In genomic region chr17:57946798-57947358, GRCh38 we compare ENCODE assay signal across 8 cellular contexts. TPM values are rescaled to one million over a fixed set of nuclear protein-coding genes. Genes with fewer than 3 reads are reported as not detected.
A peak's percentile ranks its signal among the peaks of the same experiment; 100 is the strongest.
DNase-seq lines count a peak whose midpoint lies in the region; ATAC-seq and TF ChIP-seq lines count a peak whose summit lies in the region.

No MANE protein-coding gene starts in this region.

- no peaks in the 10 kb centered on the region for H3K36me3 ChIP-seq in prostate gland

- no peaks in the 10 kb centered on the region for H3K9me3 Mint-ChIP-seq in activated T-helper 2 cell treated with anti-CD3 and anti-CD28 coated beads, Interferon-gamma antibody, Interleukin-2, Interleukin-4, amounts not matched to agents 10 μg/mL and 5 μg/mL and 100 μg/mL, durations not matched to agents 14 hours and 24 hours and 36 hours

- ATAC-seq in GM18873 (IDR thresholded peaks at IDR 0.05; ENCODE audit: low FRiP score, unreplicated experiment) = peak; percentile 88
- ATAC-seq in HG03060 (IDR thresholded peaks at IDR 0.05; ENCODE audit: low read depth, unreplicated experiment) = peak; percentile 82
- ATAC-seq in Right ventricle myocardium inferior = peak; percentile 63

- H3K4me1 ChIP-seq in prostate gland (replicated peaks) = peaks cover 15% of the 10 kb centered on the region

- H3K9me3 ChIP-seq in prostate gland = no peaks in the 10 kb centered on the region

- no peaks in the 10 kb centered on the region for H3K36me3 Mint-ChIP-seq in activated T-helper 2 cell treated with anti-CD3 and anti-CD28 coated beads, Interferon-gamma antibody, Interleukin-2, Interleukin-4, amounts not matched to agents 10 μg/mL and 5 μg/mL and 100 μg/mL, durations not matched to agents 14 hours and 24 hours and 36 hours (ENCODE audit: low read depth)

- no peak for TF ChIP-seq POLR2A in prostate gland (IDR thresholded peaks at IDR 0.05)

- no peaks in the 10 kb centered on the region for H3K27me3 ChIP-seq in prostate gland (replicated peaks; ENCODE audit: insufficient read depth)

- H3K27me3 Mint-ChIP-seq in activated T-helper 2 cell treated with anti-CD3 and anti-CD28 coated beads, Interferon-gamma antibody, Interleukin-2, Interleukin-4, amounts not matched to agents 10 μg/mL and 5 μg/mL and 100 μg/mL, durations not matched to agents 14 hours and 24 hours and 36 hours (ENCODE audit: low read depth) = peaks cover 33% of the 10 kb centered on the region

- intact Hi-C loops in activated T-helper 2 cell treated with anti-CD3 and anti-CD28 coated beads, Interferon-gamma antibody, Interleukin-2, Interleukin-4, amounts not matched to agents 10 μg/mL and 5 μg/mL and 100 μg/mL, durations not matched to agents 14 hours and 24 hours and 36 hours (cut with micrococcal nuclease) = loop anchor here (5.0 to 10.0 kb wide), 2 partner anchors 48 to 55 kb away; no protein-coding TSS in a partner anchor
- intact Hi-C loops in Right ventricle myocardium inferior (cut with DNase I) (no loop called here), prostate gland (cut with DNase I) (loop anchor here (2.0 kb wide), 1 partner anchor 40 kb away; no protein-coding TSS in a partner anchor)

- H3K4me3 Mint-ChIP-seq in activated T-helper 2 cell treated with anti-CD3 and anti-CD28 coated beads, Interferon-gamma antibody, Interleukin-2, Interleukin-4, amounts not matched to agents 10 μg/mL and 5 μg/mL and 100 μg/mL, durations not matched to agents 14 hours and 24 hours and 36 hours (ENCODE audit: low read depth) = peak overlapping the region; percentile 31

- no peak for TF ChIP-seq CTCF in C4-2B (conservative IDR thresholded peaks at IDR 0.05)
- no peak for TF ChIP-seq CTCF in prostate gland (IDR thresholded peaks at IDR 0.05)

- H3K27ac Mint-ChIP-seq in activated T-helper 2 cell treated with anti-CD3 and anti-CD28 coated beads, Interferon-gamma antibody, Interleukin-2, Interleukin-4, amounts not matched to agents 10 μg/mL and 5 μg/mL and 100 μg/mL, durations not matched to agents 14 hours and 24 hours and 36 hours = no peak overlapping the region

- peak overlapping the region; percentile 20 to 33 for H3K4me3 ChIP-seq in prostate gland

- H3K4me1 Mint-ChIP-seq in activated T-helper 2 cell treated with anti-CD3 and anti-CD28 coated beads, Interferon-gamma antibody, Interleukin-2, Interleukin-4, amounts not matched to agents 10 μg/mL and 5 μg/mL and 100 μg/mL, durations not matched to agents 14 hours and 24 hours and 36 hours (ENCODE audit: low read depth) = peaks cover 30% of the 10 kb centered on the region

- DNase-seq in NCI-H510A (lab: John Stamatoyannopoulos, UW) = peak; percentile 84
- peak; percentile 39 for DNase-seq in activated T-helper 2 cell treated with anti-CD3 and anti-CD28 coated beads, Interferon-gamma antibody, Interleukin-2, Interleukin-4, amounts not matched to agents 10 μg/mL and 5 μg/mL and 100 μg/mL, durations not matched to agents 14 hours and 24 hours and 36 hours (ENCODE audit: low spot score)
- DNase-seq in Right ventricle myocardium inferior (ENCODE audit: missing footprints) = no peak
- peak; percentile 52 for DNase-seq in prostate gland (ENCODE audit: low spot score)
- no peak for DNase-seq in GOT3 (lab: John Stamatoyannopoulos, UW)

- H3K27ac ChIP-seq in C4-2B (peak overlapping the region; percentile 34), prostate gland (peak overlapping the region; percentile 85 to 87)

- 2% methylated on average over 10 of the region's 10 CpGs for WGBS in prostate gland

RNA-seq across cellular contexts. Expression of gene CUEDC1, which starts 8.3 kb away (rescaled TPM):
- 0.30 and 0.34 TPM in 2 replicates for total RNA-seq in activated T-helper 2 cell treated with anti-CD3 and anti-CD28 coated beads, Interferon-gamma antibody, Interleukin-2, Interleukin-4, amounts not matched to agents 10 μg/mL and 5 μg/mL and 100 μg/mL, durations not matched to agents 14 hours and 24 hours and 36 hours
- total RNA-seq in Right ventricle myocardium inferior = 49.1 TPM
- 10 to 100 TPM; 33.0 to 44.9 TPM for total RNA-seq in prostate gland

RNA-seq across cellular contexts. Expression of gene VEZF1, which starts 41.2 kb away (rescaled TPM):
- total RNA-seq in activated T-helper 2 cell treated with anti-CD3 and anti-CD28 coated beads, Interferon-gamma antibody, Interleukin-2, Interleukin-4, amounts not matched to agents 10 μg/mL and 5 μg/mL and 100 μg/mL, durations not matched to agents 14 hours and 24 hours and 36 hours = 37.1 and 38.7 TPM in 2 replicates
- total RNA-seq in Right ventricle myocardium inferior (74.2 TPM), prostate gland (10 to 100 TPM; 84.9 to 91.1 TPM)

Comparison
In these comparisons a context has a peak if more than half of its experiments do, and no peak if none do; other contexts are left out.
1. DNase-seq: peak in NCI-H510A (single experiment), activated T-helper 2 cell treated with anti-CD3 and anti-CD28 coated beads, Interferon-gamma antibody, Interleukin-2, Interleukin-4, amounts not matched to agents 10 μg/mL and 5 μg/mL and 100 μg/mL, durations not matched to agents 14 hours and 24 hours and 36 hours (single experiment) and prostate gland (single experiment); none in Right ventricle myocardium inferior (single experiment) and GOT3 (single experiment).
2. RNA of gene CUEDC1, which starts 8.3 kb away (total RNA-seq): 49.1 TPM in Right ventricle myocardium inferior (single experiment) and 33.0 to 44.9 TPM in prostate gland; 0.30 to 0.34 TPM in activated T-helper 2 cell treated with anti-CD3 and anti-CD28 coated beads, Interferon-gamma antibody, Interleukin-2, Interleukin-4, amounts not matched to agents 10 μg/mL and 5 μg/mL and 100 μg/mL, durations not matched to agents 14 hours and 24 hours and 36 hours; every median in the first group is over 10 times any median in the second.
3. Peak in every context shown above with its lines, with median percentiles within 50 percentile points of each other: ATAC-seq.